In genomic region chr2:110780461-110780860, GRCh38 we compare ENCODE assay signal across 19 cellular contexts. TPM values are rescaled to one million over a fixed set of nuclear protein-coding genes. Genes with fewer than 3 reads are reported as not detected.
"Had no signal": no experiment of that assay in that cellular context is flagged by ENCODE, and none has a peak within 500 bp of the region (broad histone marks: within the 10 kb centered on the region; RNA-seq: fewer than 3 reads in every experiment).

No MANE protein-coding gene starts in this region.

- H3K4me1 ChIP-seq: adrenal gland, breast epithelium, thyroid gland had no signal

- H3K4me1 Mint-ChIP-seq: memory B cell, neural crest cell had no signal

- H3K4me3 Mint-ChIP-seq: memory B cell, neural crest cell had no signal

- H3K36me3 Mint-ChIP-seq: activated naive CD4-positive, alpha-beta T cell treated with anti-CD3 and anti-CD28 coated beads, Interleukin-2, amount 50 U/mL, for 72 hours; memory B cell had no signal

- H3K27me3 ChIP-seq: adrenal gland, thyroid gland had no signal

- FAIRE-seq: astrocyte had no signal

- ATAC-seq: activated naive CD4-positive, alpha-beta T cell treated with anti-CD3 and anti-CD28 coated beads, Interleukin-2, amount 50 U/mL, for 72 hours; esophagus mucosa had no signal

- DNase-seq: activated CD4-positive, CD25-positive, alpha-beta regulatory T cell treated with anti-CD3 and anti-CD28 coated beads, Interleukin-2, amount 50 U/mL, for 72 hours; activated gamma-delta T cell; adrenal gland; cerebellar nuclear complex; cortex of kidney; retina; stimulated activated CD4-positive, alpha-beta T cell treated with anti-CD3 and anti-CD28 coated beads, Interleukin-2, amount 100 ng/mL, for 24 hours; stimulated activated naive CD4-positive, alpha-beta T cell treated with Interleukin-2 at 50 U/mL for 16 hours; thyroid gland had no signal

- H3K4me3 ChIP-seq: adrenal gland, breast epithelium, thyroid gland had no signal

- H3K36me3 ChIP-seq: adrenal gland, breast epithelium, thyroid gland had no signal

- H3K9me3 Mint-ChIP-seq: activated naive CD4-positive, alpha-beta T cell treated with anti-CD3 and anti-CD28 coated beads, Interleukin-2, amount 50 U/mL, for 72 hours; memory B cell had no signal

- H3K9me3 ChIP-seq: adrenal gland, breast epithelium, thyroid gland had no signal

- H3K27ac Mint-ChIP-seq: activated naive CD4-positive, alpha-beta T cell treated with anti-CD3 and anti-CD28 coated beads, Interleukin-2, amount 50 U/mL, for 72 hours; memory B cell had no signal

- H3K27ac ChIP-seq: adrenal gland, breast epithelium, thyroid gland, VCaP had no signal

RNA-seq across cellular contexts. Expression of gene ACOXL, which starts 48.1 kb away (rescaled TPM):
- total RNA-seq: breast epithelium, esophagus mucosa, liver, neural crest cell, posterior vena cava, subcutaneous adipose tissue had no signal
